1 cellular context compared by ENCODE assay signal in the genomic region with DNA sequence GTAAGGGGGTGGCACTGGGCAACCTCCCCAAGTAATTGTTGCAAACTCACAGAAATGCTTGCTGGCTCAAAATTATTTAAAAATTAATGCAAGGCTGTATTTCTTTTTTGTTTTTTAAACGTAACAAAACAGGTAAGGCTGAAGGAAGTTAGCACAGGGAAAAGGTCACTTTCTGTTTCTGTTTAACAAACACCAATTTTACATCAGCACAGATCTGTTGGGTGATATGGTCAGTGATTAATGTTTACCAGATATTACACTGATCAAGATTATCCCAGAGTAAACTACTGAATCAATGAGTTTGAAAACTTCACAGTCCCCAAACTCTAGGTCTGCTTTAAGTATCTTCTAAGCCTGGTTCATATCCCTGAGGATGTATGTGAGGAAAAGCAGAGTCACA.
TF ChIP-seq lines count a peak whose summit lies in the region.

No MANE protein-coding gene starts in this region.

TF ChIP-seq in HepG2, 621 proteins besides CTCF, POLR2A, EP300 and RAD21 (continues in another document):
- TF ChIP-seq POLR2AphosphoS5 (IDR thresholded peaks at IDR 0.05; ENCODE audit: low read depth, low read length): no peak
- TF ChIP-seq NFAT5 (CRISPR knock-in tag; IDR thresholded peaks at IDR 0.05): no peak
- no peak for TF ChIP-seq RNF219 (CRISPR knock-in tag; IDR thresholded peaks at IDR 0.05)
- TF ChIP-seq MTA1 (CRISPR knock-in tag; IDR thresholded peaks at IDR 0.05; ENCODE audit: borderline replicate concordance): no peak
- TF ChIP-seq NR2F1 (CRISPR knock-in tag; IDR thresholded peaks at IDR 0.05): no peak
- TF ChIP-seq SOX13 (IDR thresholded peaks at IDR 0.05): no peak
- TF ChIP-seq SOX13 (CRISPR knock-in tag; conservative IDR thresholded peaks at IDR 0.05 in 1 of 2, IDR thresholded peaks at IDR 0.05 in 1 of 2): 0 out of 4 replicates have a peak, but pooled peaks of 1 of the 2 experiments have one; percentile 27
- TF ChIP-seq ZNF441 (CRISPR knock-in tag; IDR thresholded peaks at IDR 0.05; ENCODE audit: borderline replicate concordance): no peak
- TF ChIP-seq FOSL2 (CRISPR knock-in tag; IDR thresholded peaks at IDR 0.05): no peak
- TF ChIP-seq ZNF235 (CRISPR knock-in tag; IDR thresholded peaks at IDR 0.05; ENCODE audit: borderline replicate concordance): no peak
- TF ChIP-seq KMT2A (CRISPR knock-in tag; IDR thresholded peaks at IDR 0.05): no peak
- no peak for TF ChIP-seq ZNF746 (CRISPR knock-in tag; IDR thresholded peaks at IDR 0.05)
- no peak for TF ChIP-seq ZNF766 (CRISPR knock-in tag; IDR thresholded peaks at IDR 0.05; ENCODE audit: borderline replicate concordance)
- TF ChIP-seq, protein P1, sequence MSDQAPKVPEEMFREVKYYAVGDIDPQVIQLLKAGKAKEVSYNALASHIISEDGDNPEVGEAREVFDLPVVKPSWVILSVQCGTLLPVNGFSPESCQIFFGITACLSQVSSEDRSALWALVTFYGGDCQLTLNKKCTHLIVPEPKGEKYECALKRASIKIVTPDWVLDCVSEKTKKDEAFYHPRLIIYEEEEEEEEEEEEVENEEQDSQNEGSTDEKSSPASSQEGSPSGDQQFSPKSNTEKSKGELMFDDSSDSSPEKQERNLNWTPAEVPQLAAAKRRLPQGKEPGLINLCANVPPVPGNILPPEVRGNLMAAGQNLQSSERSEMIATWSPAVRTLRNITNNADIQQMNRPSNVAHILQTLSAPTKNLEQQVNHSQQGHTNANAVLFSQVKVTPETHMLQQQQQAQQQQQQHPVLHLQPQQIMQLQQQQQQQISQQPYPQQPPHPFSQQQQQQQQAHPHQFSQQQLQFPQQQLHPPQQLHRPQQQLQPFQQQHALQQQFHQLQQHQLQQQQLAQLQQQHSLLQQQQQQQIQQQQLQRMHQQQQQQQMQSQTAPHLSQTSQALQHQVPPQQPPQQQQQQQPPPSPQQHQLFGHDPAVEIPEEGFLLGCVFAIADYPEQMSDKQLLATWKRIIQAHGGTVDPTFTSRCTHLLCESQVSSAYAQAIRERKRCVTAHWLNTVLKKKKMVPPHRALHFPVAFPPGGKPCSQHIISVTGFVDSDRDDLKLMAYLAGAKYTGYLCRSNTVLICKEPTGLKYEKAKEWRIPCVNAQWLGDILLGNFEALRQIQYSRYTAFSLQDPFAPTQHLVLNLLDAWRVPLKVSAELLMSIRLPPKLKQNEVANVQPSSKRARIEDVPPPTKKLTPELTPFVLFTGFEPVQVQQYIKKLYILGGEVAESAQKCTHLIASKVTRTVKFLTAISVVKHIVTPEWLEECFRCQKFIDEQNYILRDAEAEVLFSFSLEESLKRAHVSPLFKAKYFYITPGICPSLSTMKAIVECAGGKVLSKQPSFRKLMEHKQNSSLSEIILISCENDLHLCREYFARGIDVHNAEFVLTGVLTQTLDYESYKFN (CRISPR knock-in tag; conservative IDR thresholded peaks at IDR 0.05): peak; percentile 52
- TF ChIP-seq, protein P2, sequence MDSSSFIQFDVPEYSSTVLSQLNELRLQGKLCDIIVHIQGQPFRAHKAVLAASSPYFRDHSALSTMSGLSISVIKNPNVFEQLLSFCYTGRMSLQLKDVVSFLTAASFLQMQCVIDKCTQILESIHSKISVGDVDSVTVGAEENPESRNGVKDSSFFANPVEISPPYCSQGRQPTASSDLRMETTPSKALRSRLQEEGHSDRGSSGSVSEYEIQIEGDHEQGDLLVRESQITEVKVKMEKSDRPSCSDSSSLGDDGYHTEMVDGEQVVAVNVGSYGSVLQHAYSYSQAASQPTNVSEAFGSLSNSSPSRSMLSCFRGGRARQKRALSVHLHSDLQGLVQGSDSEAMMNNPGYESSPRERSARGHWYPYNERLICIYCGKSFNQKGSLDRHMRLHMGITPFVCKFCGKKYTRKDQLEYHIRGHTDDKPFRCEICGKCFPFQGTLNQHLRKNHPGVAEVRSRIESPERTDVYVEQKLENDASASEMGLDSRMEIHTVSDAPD (CRISPR knock-in tag; IDR thresholded peaks at IDR 0.05): no peak
- no peak for TF ChIP-seq SKI (IDR thresholded peaks at IDR 0.05; ENCODE audit: partially characterized antibody)
- TF ChIP-seq ARNT2 (CRISPR knock-in tag; IDR thresholded peaks at IDR 0.05; ENCODE audit: low read depth): no peak
- no peak for TF ChIP-seq CHD4 (IDR thresholded peaks at IDR 0.05; ENCODE audit: borderline replicate concordance, low read length)
- TF ChIP-seq NFIC (IDR thresholded peaks at IDR 0.05; ENCODE audit: low read length): no peak
- peak; percentile 32; the same call in 1 of the 2 replicates for TF ChIP-seq ELF3 (CRISPR knock-in tag; IDR thresholded peaks at IDR 0.05)
- TF ChIP-seq, protein P3, sequence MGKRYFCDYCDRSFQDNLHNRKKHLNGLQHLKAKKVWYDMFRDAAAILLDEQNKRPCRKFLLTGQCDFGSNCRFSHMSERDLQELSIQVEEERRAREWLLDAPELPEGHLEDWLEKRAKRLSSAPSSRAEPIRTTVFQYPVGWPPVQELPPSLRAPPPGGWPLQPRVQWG (CRISPR knock-in tag; IDR thresholded peaks at IDR 0.05; ENCODE audit: borderline replicate concordance, low read depth): no peak
- TF ChIP-seq ZNF749 (CRISPR knock-in tag; IDR thresholded peaks at IDR 0.05; ENCODE audit: borderline replicate concordance): no peak
- TF ChIP-seq ETV6 (CRISPR knock-in tag; conservative IDR thresholded peaks at IDR 0.05): no peak
- TF ChIP-seq, protein P4, sequence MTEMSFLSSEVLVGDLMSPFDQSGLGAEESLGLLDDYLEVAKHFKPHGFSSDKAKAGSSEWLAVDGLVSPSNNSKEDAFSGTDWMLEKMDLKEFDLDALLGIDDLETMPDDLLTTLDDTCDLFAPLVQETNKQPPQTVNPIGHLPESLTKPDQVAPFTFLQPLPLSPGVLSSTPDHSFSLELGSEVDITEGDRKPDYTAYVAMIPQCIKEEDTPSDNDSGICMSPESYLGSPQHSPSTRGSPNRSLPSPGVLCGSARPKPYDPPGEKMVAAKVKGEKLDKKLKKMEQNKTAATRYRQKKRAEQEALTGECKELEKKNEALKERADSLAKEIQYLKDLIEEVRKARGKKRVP (CRISPR knock-in tag; IDR thresholded peaks at IDR 0.05): peak in 1 of 2 experiments; percentile 51; a peak in 2 of 4 replicates
- TF ChIP-seq MED1 (CRISPR knock-in tag; IDR thresholded peaks at IDR 0.05): no peak
- TF ChIP-seq FOXJ3 (CRISPR knock-in tag; IDR thresholded peaks at IDR 0.05; ENCODE audit: borderline replicate concordance): no peak
- no peak for TF ChIP-seq ATF5 (CRISPR knock-in tag; IDR thresholded peaks at IDR 0.05; ENCODE audit: low read depth)
- TF ChIP-seq, protein P5, sequence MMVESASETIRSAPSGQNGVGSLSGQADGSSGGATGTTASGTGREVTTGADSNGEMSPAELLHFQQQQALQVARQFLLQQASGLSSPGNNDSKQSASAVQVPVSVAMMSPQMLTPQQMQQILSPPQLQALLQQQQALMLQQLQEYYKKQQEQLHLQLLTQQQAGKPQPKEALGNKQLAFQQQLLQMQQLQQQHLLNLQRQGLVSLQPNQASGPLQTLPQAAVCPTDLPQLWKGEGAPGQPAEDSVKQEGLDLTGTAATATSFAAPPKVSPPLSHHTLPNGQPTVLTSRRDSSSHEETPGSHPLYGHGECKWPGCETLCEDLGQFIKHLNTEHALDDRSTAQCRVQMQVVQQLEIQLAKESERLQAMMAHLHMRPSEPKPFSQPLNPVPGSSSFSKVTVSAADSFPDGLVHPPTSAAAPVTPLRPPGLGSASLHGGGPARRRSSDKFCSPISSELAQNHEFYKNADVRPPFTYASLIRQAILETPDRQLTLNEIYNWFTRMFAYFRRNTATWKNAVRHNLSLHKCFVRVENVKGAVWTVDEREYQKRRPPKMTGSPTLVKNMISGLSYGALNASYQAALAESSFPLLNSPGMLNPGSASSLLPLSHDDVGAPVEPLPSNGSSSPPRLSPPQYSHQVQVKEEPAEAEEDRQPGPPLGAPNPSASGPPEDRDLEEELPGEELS (CRISPR knock-in tag; IDR thresholded peaks at IDR 0.05): 0 out of 2 replicates have a peak, but pooled peaks have one; percentile 36
- no peak for TF ChIP-seq POLR2G (IDR thresholded peaks at IDR 0.05; ENCODE audit: low read depth, low read length)
- no peak for TF ChIP-seq RBM22 (optimal IDR thresholded peaks at IDR 0.05; ENCODE audit: low read length)
- TF ChIP-seq IKZF1 (IDR thresholded peaks at IDR 0.05): no peak
- no peak for TF ChIP-seq SOX6 (IDR thresholded peaks at IDR 0.05)
- TF ChIP-seq SOX6 (CRISPR knock-in tag; IDR thresholded peaks at IDR 0.05): 0 out of 2 replicates have a peak, but pooled peaks have one; percentile 7
- no peak for TF ChIP-seq ZNF33A (CRISPR knock-in tag; IDR thresholded peaks at IDR 0.05; ENCODE audit: borderline replicate concordance)
- no peak for TF ChIP-seq GRHL1 (CRISPR knock-in tag; conservative IDR thresholded peaks at IDR 0.05)
- TF ChIP-seq, protein P6, sequence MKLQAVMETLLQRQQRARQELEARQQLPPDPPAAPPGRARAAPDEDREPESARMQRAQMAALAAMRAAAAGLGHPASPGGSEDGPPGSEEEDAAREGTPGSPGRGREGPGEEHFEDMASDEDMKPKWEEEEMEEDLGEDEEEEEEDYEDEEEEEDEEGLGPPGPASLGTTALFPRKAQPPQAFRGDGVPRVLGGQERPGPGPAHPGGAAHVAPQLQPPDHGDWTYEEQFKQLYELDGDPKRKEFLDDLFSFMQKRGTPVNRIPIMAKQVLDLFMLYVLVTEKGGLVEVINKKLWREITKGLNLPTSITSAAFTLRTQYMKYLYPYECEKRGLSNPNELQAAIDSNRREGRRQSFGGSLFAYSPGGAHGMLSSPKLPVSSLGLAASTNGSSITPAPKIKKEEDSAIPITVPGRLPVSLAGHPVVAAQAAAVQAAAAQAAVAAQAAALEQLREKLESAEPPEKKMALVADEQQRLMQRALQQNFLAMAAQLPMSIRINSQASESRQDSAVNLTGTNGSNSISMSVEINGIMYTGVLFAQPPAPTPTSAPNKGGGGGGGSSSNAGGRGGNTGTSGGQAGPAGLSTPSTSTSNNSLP (IDR thresholded peaks at IDR 0.05; ENCODE audit: low read depth, low read length): 0 out of 2 replicates have a peak, but pooled peaks have one; percentile 24
- TF ChIP-seq ZNF136 (CRISPR knock-in tag; IDR thresholded peaks at IDR 0.05; ENCODE audit: low read depth): no peak
